In genomic region chr6:41546866-41547798, GRCh38 we compare ENCODE assay signal across 8 cellular contexts. TPM values are rescaled to one million over a fixed set of nuclear protein-coding genes. Genes with fewer than 3 reads are reported as not detected.
A peak's percentile ranks its signal among the peaks of the same experiment; 100 is the strongest.
DNase-seq lines count a peak whose midpoint lies in the region; TF ChIP-seq lines count a peak whose summit lies in the region.

No MANE protein-coding gene starts in this region.

- H3K9me3 Mint-ChIP-seq in H9 = no peaks in the 10 kb centered on the region
- no peaks in the 10 kb centered on the region for H3K9me3 Mint-ChIP-seq in activated T-helper 2 cell treated with anti-CD3 and anti-CD28 coated beads, Interferon-gamma antibody, Interleukin-2, Interleukin-4, amounts not matched to agents 10 μg/mL and 5 μg/mL and 100 μg/mL, durations not matched to agents 14 hours and 24 hours and 36 hours

- H3K4me1 Mint-ChIP-seq in H9 = peaks cover 52 to 55% of the 10 kb centered on the region in 2 experiments
- H3K4me1 Mint-ChIP-seq in activated T-helper 2 cell treated with anti-CD3 and anti-CD28 coated beads, Interferon-gamma antibody, Interleukin-2, Interleukin-4, amounts not matched to agents 10 μg/mL and 5 μg/mL and 100 μg/mL, durations not matched to agents 14 hours and 24 hours and 36 hours (ENCODE audit: low read depth) = peaks cover 26% of the 10 kb centered on the region

- no peak overlapping the region for H3K18ac ChIP-seq in H9 (ENCODE audit: insufficient read length, low read depth, low read length)

- DNase-seq in NCI-H1092 treated with DMSO at 0.1 percent for 48 hours (lab: John Stamatoyannopoulos, UW) = peak; percentile 6
- no peak for DNase-seq in NCI-H1092 (lab: John Stamatoyannopoulos, UW)
- no peak for DNase-seq in H9
- peak; percentile 33 for DNase-seq in MM.1S
- DNase-seq in activated T-helper 2 cell treated with anti-CD3 and anti-CD28 coated beads, Interferon-gamma antibody, Interleukin-2, Interleukin-4, amounts not matched to agents 10 μg/mL and 5 μg/mL and 100 μg/mL, durations not matched to agents 14 hours and 24 hours and 36 hours (ENCODE audit: low spot score) = no peak
- peak; percentile 37 for DNase-seq in glomerular visceral epithelial cell (ENCODE audit: extremely low spot score)
- peak; percentile 30 to 69 (median 55) for DNase-seq in ovary
- DNase-seq in DMS114 treated with DMSO at 0.1 percent for 48 hours (lab: John Stamatoyannopoulos, UW; ENCODE audit: unreplicated experiment) = no peak

- H3K4ac ChIP-seq in H9 (ENCODE audit: low read depth, low read length) = no peak overlapping the region

- H4K8ac ChIP-seq in H9 (replicated peaks; ENCODE audit: insufficient read length, low read depth, low read length) = no peak overlapping the region

- TF ChIP-seq CTCF in H9 (conservative IDR thresholded peaks at IDR 0.05) (no peak), MM.1S (IDR thresholded peaks at IDR 0.05; ENCODE audit: low read length) (no peak), ovary (IDR thresholded peaks at IDR 0.05) (no peak)

- H2BK120ac ChIP-seq in H9 (ENCODE audit: low read depth, low read length, poor library complexity, severe bottlenecking) = no peak overlapping the region

- no peak overlapping the region for H2BK5ac ChIP-seq in H9 (ENCODE audit: insufficient read length, low read length)

- peaks cover 86% of the 10 kb centered on the region for H3K27me3 Mint-ChIP-seq in H9 (ENCODE audit: low read depth)
- peaks cover 74% of the 10 kb centered on the region for H3K27me3 Mint-ChIP-seq in activated T-helper 2 cell treated with anti-CD3 and anti-CD28 coated beads, Interferon-gamma antibody, Interleukin-2, Interleukin-4, amounts not matched to agents 10 μg/mL and 5 μg/mL and 100 μg/mL, durations not matched to agents 14 hours and 24 hours and 36 hours (ENCODE audit: low read depth)

- no peak overlapping the region for H2AK5ac ChIP-seq in H9 (ENCODE audit: insufficient read length, low read length)

- H3K27ac Mint-ChIP-seq in H9 = no peak overlapping the region
- no peak overlapping the region for H3K27ac Mint-ChIP-seq in activated T-helper 2 cell treated with anti-CD3 and anti-CD28 coated beads, Interferon-gamma antibody, Interleukin-2, Interleukin-4, amounts not matched to agents 10 μg/mL and 5 μg/mL and 100 μg/mL, durations not matched to agents 14 hours and 24 hours and 36 hours

- H2BK12ac ChIP-seq in H9 (ENCODE audit: insufficient read length, low read depth, low read length) = no peak overlapping the region

- H3T11ph ChIP-seq in H9 (ENCODE audit: low read length) = no peak overlapping the region

- H3K36me3 ChIP-seq in MM.1S (replicated peaks; ENCODE audit: insufficient read depth, low read length) (no peaks in the 10 kb centered on the region), ovary (no peaks in the 10 kb centered on the region)

- H3K4me3 ChIP-seq in MM.1S (ENCODE audit: low read length) (peak overlapping the region; percentile 61), ovary (peak overlapping the region; percentile 95)

- H3K23ac ChIP-seq in H9 (ENCODE audit: insufficient read length, low read depth, low read length) = no peak overlapping the region

- TF ChIP-seq POLR2A in ovary (IDR thresholded peaks at IDR 0.05) = no peak

- H3K9me3 ChIP-seq in H9 (ENCODE audit: control insufficient read depth, low read depth, low read length) = no peaks in the 10 kb centered on the region
- H3K9me3 ChIP-seq in MM.1S (replicated peaks; ENCODE audit: insufficient read depth, low read length) = no peaks in the 10 kb centered on the region
- H3K9me3 ChIP-seq in ovary = no peaks in the 10 kb centered on the region

- H3K23me2 ChIP-seq in H9 (ENCODE audit: insufficient read length, low read depth, low read length, poor library complexity, severe bottlenecking) = peaks cover 20% of the 10 kb centered on the region

- no peak overlapping the region for H3K9ac ChIP-seq in H9 (ENCODE audit: extremely low read depth, insufficient read length, low read length)
- H3K9ac ChIP-seq in MM.1S (ENCODE audit: low read length) = peak overlapping the region; percentile 4; the same call in 1 of the 2 replicates

- no peaks in the 10 kb centered on the region for H3K79me1 ChIP-seq in H9 (ENCODE audit: insufficient read depth, low read depth, low read length, poor library complexity, severe bottlenecking)

- no peak overlapping the region for H4K5ac ChIP-seq in H9 (ENCODE audit: insufficient read length, low read depth, low read length)

- H3K79me2 ChIP-seq in H9 (ENCODE audit: insufficient read depth, low read length) = no peaks in the 10 kb centered on the region; the same call in 1 of the 2 replicates
- H3K79me2 ChIP-seq in MM.1S (ENCODE audit: low read length) = peaks cover 20% of the 10 kb centered on the region

- H4K20me1 ChIP-seq in H9 (ENCODE audit: control insufficient read depth, insufficient read depth, insufficient read length) (peaks cover 2% of the 10 kb centered on the region), MM.1S (ENCODE audit: insufficient read depth, low read length) (peaks cover 3% of the 10 kb centered on the region; the same call in 1 of the 2 replicates)

- H4K91ac ChIP-seq in H9 (ENCODE audit: insufficient read length, low read depth, low read length) = no peak overlapping the region

- H3K4me3 Mint-ChIP-seq in H9 = peak overlapping the region; percentile 84 to 97
- peak overlapping the region; percentile 86 for H3K4me3 Mint-ChIP-seq in activated T-helper 2 cell treated with anti-CD3 and anti-CD28 coated beads, Interferon-gamma antibody, Interleukin-2, Interleukin-4, amounts not matched to agents 10 μg/mL and 5 μg/mL and 100 μg/mL, durations not matched to agents 14 hours and 24 hours and 36 hours (ENCODE audit: low read depth)

- H3K4me1 ChIP-seq in H9 (ENCODE audit: insufficient read depth, low read length) (peaks cover 18% of the 10 kb centered on the region; the same call in 1 of the 2 replicates), MM.1S (ENCODE audit: low read length) (no peaks in the 10 kb centered on the region), ovary (ENCODE audit: insufficient read depth) (peaks cover 2% of the 10 kb centered on the region)

- H3K27me3 ChIP-seq in H9 (ENCODE audit: insufficient read depth, low read length) (peaks cover 57% of the 10 kb centered on the region), MM.1S (replicated peaks; ENCODE audit: insufficient read depth, low read length) (peaks cover 25% of the 10 kb centered on the region), ovary (no peaks in the 10 kb centered on the region)

- H3K27ac ChIP-seq in H9 (ENCODE audit: insufficient read length, low read depth, low read length) = no peak overlapping the region
- no peak overlapping the region for H3K27ac ChIP-seq in MM.1S (ENCODE audit: low read length)
- peak overlapping the region; percentile 55 to 75 for H3K27ac ChIP-seq in ovary

- no CpG with 5 or more reads among the region's 82 CpGs for WGBS in H9 (ENCODE audit: extremely low coverage, insufficient read length, low lambda C conversion rate)
- WGBS in ovary, 3 donors = 0 to 2% (median 0%) methylated on average over 30 to 82 of the region's 82 CpGs

- no peak overlapping the region for H2BK20ac ChIP-seq in H9 (ENCODE audit: low read depth, low read length, poor library complexity, severe bottlenecking)

- peaks cover 0 to 12% (median 11%) of the 10 kb centered on the region in 3 experiments; a peak in 4 of 7 replicates for H3K36me3 Mint-ChIP-seq in H9 (ENCODE audit: insufficient read depth in 1 of 3, low read depth in 3 of 3)
- H3K36me3 Mint-ChIP-seq in activated T-helper 2 cell treated with anti-CD3 and anti-CD28 coated beads, Interferon-gamma antibody, Interleukin-2, Interleukin-4, amounts not matched to agents 10 μg/mL and 5 μg/mL and 100 μg/mL, durations not matched to agents 14 hours and 24 hours and 36 hours (ENCODE audit: low read depth) = peaks cover 4% of the 10 kb centered on the region

- H3K9me2 ChIP-seq in MM.1S (replicated peaks; ENCODE audit: insufficient read depth, low read length) = no peaks in the 10 kb centered on the region

- H2AFZ ChIP-seq in H9 (ENCODE audit: low read length) = no peak overlapping the region
- H2AFZ ChIP-seq in MM.1S (ENCODE audit: low read length) = no peak overlapping the region

- H3K56ac ChIP-seq in H9 (ENCODE audit: insufficient read length, low read depth, low read length) = no peak overlapping the region

- no peak for TF ChIP-seq EP300 in ovary (IDR thresholded peaks at IDR 0.05)

- intact Hi-C loops in activated T-helper 2 cell treated with anti-CD3 and anti-CD28 coated beads, Interferon-gamma antibody, Interleukin-2, Interleukin-4, amounts not matched to agents 10 μg/mL and 5 μg/mL and 100 μg/mL, durations not matched to agents 14 hours and 24 hours and 36 hours (cut with micrococcal nuclease) = loop anchor here (1.0 to 5.0 kb wide), 3 partner anchors 14 to 120 kb away; no protein-coding TSS in a partner anchor
- intact Hi-C loops in ovary (cut with DNase I) = no loop called here

- H3K4me2 ChIP-seq in H9 (ENCODE audit: insufficient read depth, insufficient read length, low read length) (peak overlapping the region; percentile 76), MM.1S (ENCODE audit: low read depth, low read length) (peak overlapping the region; percentile 71)

- H2BK15ac ChIP-seq in H9 (ENCODE audit: low read depth, low read length) = no peak overlapping the region

- H3F3A ChIP-seq in MM.1S (ENCODE audit: insufficient read depth, low read length) = no peaks in the 10 kb centered on the region

- peak overlapping the region; percentile 50; the same call in 1 of the 2 replicates for H3K14ac ChIP-seq in H9 (ENCODE audit: insufficient read depth, low read length)

RNA-seq across cellular contexts. Expression of gene FOXP4, which starts 1.0 kb away (rescaled TPM):
- total RNA-seq in H9 (2021) (18.2 and 19.0 TPM in 2 replicates), ovary (10 to 100 TPM in 5 of 7 donors, 1 to 10 TPM in 2; 4.8 to 37.4 (median 22.3) TPM)
- total RNA-seq in activated T-helper 2 cell treated with anti-CD3 and anti-CD28 coated beads, Interferon-gamma antibody, Interleukin-2, Interleukin-4, amounts not matched to agents 10 μg/mL and 5 μg/mL and 100 μg/mL, durations not matched to agents 14 hours and 24 hours and 36 hours = 9.6 and 9.7 TPM in 2 replicates
- 10 to 100 TPM in 1 of 2 donors, 1 to 10 TPM in 1; 2.3 to 13.3 TPM for polyA plus RNA-seq in ovary

Comparison
In these comparisons a context has a peak if more than half of its experiments do, and no peak if none do; other contexts are left out.
1. DNase-seq: peak in NCI-H1092 treated with DMSO at 0.1 percent for 48 hours (single experiment), MM.1S (single experiment), glomerular visceral epithelial cell (single experiment) and ovary (5 of 5); none in NCI-H1092 (single experiment), H9 (single experiment), activated T-helper 2 cell treated with anti-CD3 and anti-CD28 coated beads, Interferon-gamma antibody, Interleukin-2, Interleukin-4, amounts not matched to agents 10 μg/mL and 5 μg/mL and 100 μg/mL, durations not matched to agents 14 hours and 24 hours and 36 hours (single experiment) and DMS114 treated with DMSO at 0.1 percent for 48 hours (single experiment).
2. H3K27ac ChIP-seq: peak in ovary (2 of 2); none in H9 (single experiment) and MM.1S (single experiment).